ENCODE assay signal across 34 cellular contexts in the genomic region with DNA sequence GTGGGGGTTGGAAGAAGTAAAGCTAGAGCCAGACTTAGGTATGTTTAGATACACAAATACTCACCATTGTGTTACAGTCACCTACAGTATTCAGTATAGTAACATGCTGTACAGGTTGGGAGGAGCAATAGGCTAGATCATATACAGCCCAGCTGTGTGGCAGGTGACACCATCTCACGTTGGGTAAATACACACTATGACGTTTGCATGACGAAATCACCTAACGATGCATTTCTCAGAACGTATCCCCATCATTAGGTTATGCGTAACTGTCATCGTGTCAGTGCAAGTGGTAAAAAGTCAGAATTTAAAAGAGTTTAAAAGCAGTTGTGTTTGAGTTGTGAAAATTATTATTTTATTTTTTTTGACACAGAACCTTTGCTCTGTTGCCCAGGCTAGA.
"Had no signal": no experiment of that assay in that cellular context is flagged by ENCODE, and none has a peak within 500 bp of the region (broad histone marks: within the 10 kb centered on the region; RNA-seq: fewer than 3 reads in every experiment).

No MANE protein-coding gene starts in this region.

- H3K4me2 ChIP-seq: KMS-11 had no signal

- H3K9me3 ChIP-seq: MG63 had no signal

- H3K4me3 ChIP-seq: MG63 had no signal

- H3K27ac ChIP-seq: KMS-11 had no signal

- H3K36me3 ChIP-seq: MG63 had no signal

- H3K9ac ChIP-seq: KMS-11 had no signal

- H3K27me3 ChIP-seq: MG63 had no signal

- DNase-seq: Karpas-422, Kasumi-1, MG63, MM.1S, MV-4-11, NCI-H1048, NCI-H1092, NCI-H1092 treated with DMSO at 0.1 percent for 48 hours, NCI-H1105, NCI-H1105 treated with DMSO at 0.1 percent for 48 hours, NCI-H1417 treated with DMSO at 0.1 percent for 48 hours, NCI-H1436, NCI-H1436 treated with DMSO at 0.1 percent for 48 hours, NCI-H146, NCI-H1694, NCI-H1694 treated with DMSO at 0.1 percent for 48 hours, NCI-H187, NCI-H187 treated with DMSO at 0.1 percent for 48 hours, NCI-H1930, NCI-H2029, NCI-H2029 treated with DMSO at 0.1 percent for 48 hours, NCI-H2081, NCI-H2081 treated with DMSO at 0.1 percent for 48 hours, NCI-H2107, NCI-H2171, NCI-H2171 treated with DMSO at 0.1 percent for 48 hours, NCI-H2227 treated with DMSO at 0.1 percent for 48 hours, NCI-H226, NCI-H345, NCI-H446, NCI-H446 treated with DMSO at 0.1 percent for 48 hours, NCI-H510A, NCI-H510A treated with DMSO at 0.1 percent for 48 hours had no signal
